39 cellular contexts compared by ENCODE assay signal in genomic region chr3:189486556-189486955, GRCh38.
"Had no signal": no experiment of that assay in that cellular context is flagged by ENCODE, and none has a peak within 500 bp of the region (broad histone marks: within the 10 kb centered on the region; RNA-seq: fewer than 3 reads in every experiment).

No MANE protein-coding gene starts in this region.

- H3K4me3 ChIP-seq: adrenal gland, body of pancreas, breast epithelium, cardiac muscle cell had no signal

- H3K27me3 Mint-ChIP-seq: activated B cell treated with CpG ODN at 0.5 μM for 24 hours; activated CD4-positive, alpha-beta memory T cell treated with anti-CD3 and anti-CD28 coated beads for 36 hours; activated CD4-positive, alpha-beta T cell treated with anti-CD3 and anti-CD28 coated beads, Interleukin-2, amount 10 ng/mL, durations not matched to agents 24 days and 14 days; activated CD8-positive, alpha-beta T cell treated with anti-CD3 and anti-CD28 coated beads for 36 hours; activated naive CD8-positive, alpha-beta T cell treated with anti-CD3 and anti-CD28 coated beads for 36 hours; activated T-helper 17 cell treated with anti-CD3 and anti-CD28 coated beads, Interleukin-2, amount 50 U/mL, for 72 hours; central memory CD8-positive, alpha-beta T cell had no signal

- H3K4me1 ChIP-seq: adrenal gland, body of pancreas, breast epithelium had no signal

- H3K9me3 Mint-ChIP-seq: activated B cell treated with CpG ODN at 0.5 μM for 24 hours; activated naive CD4-positive, alpha-beta T cell treated with anti-CD3 and anti-CD28 coated beads, Interleukin-2, amount 50 U/mL, for 72 hours; activated T-cell treated with anti-CD3 and anti-CD28 coated beads, Interleukin-2, amount 50 U/mL, for 4 hours; activated T-cell treated with anti-CD3 and anti-CD28 coated beads, Interleukin-2, amount 50 U/mL, for 72 hours; activated T-helper 1 cell treated with anti-CD3 and anti-CD28 coated beads, Interleukin-12 subunit alpha, Interleukin-12 subunit beta, Interleukin-2, Interleukin-4 antibody, amounts not matched to agents 30 ng/mL and 10 ng/mL and 1 ng/mL, durations not matched to agents 14 hours and 24 hours and 36 hours; activated T-helper 17 cell treated with anti-CD3 and anti-CD28 coated beads, Interleukin-2, amount 50 U/mL, for 72 hours; central memory CD8-positive, alpha-beta T cell had no signal

- H3K36me3 ChIP-seq: adrenal gland, brain microvascular endothelial cell, breast epithelium, cardiac muscle cell had no signal

- H3K36me3 Mint-ChIP-seq: activated CD4-positive, alpha-beta memory T cell treated with anti-CD3 and anti-CD28 coated beads for 36 hours; activated naive CD8-positive, alpha-beta T cell treated with anti-CD3 and anti-CD28 coated beads for 36 hours had no signal

- H3K27me3 ChIP-seq: adrenal gland, body of pancreas, brain microvascular endothelial cell, breast epithelium, cardiac muscle cell had no signal

- ATAC-seq: activated CD8-positive, alpha-beta T cell treated with anti-CD3 and anti-CD28 coated beads for 36 hours; activated naive CD4-positive, alpha-beta T cell treated with anti-CD3 and anti-CD28 coated beads, Interleukin-2, amount 50 U/mL, for 72 hours; activated T-cell treated with anti-CD3 and anti-CD28 coated beads, Interleukin-2, amount 50 U/mL, for 4 hours; activated T-cell treated with anti-CD3 and anti-CD28 coated beads, Interleukin-2, amount 50 U/mL, for 72 hours; activated T-helper 17 cell treated with anti-CD3 and anti-CD28 coated beads, Interleukin-2, amount 50 U/mL, for 72 hours; body of pancreas had no signal

- FAIRE-seq: astrocyte, TTC549 had no signal

- H3K27ac ChIP-seq: adrenal gland, body of pancreas, brain microvascular endothelial cell, breast epithelium, cardiac muscle cell, VCaP had no signal

- DNase-seq: activated B cell treated with CpG ODN at 0.5 μM for 24 hours; activated CD4-positive, alpha-beta memory T cell treated with anti-CD3 and anti-CD28 coated beads for 36 hours; activated CD4-positive, alpha-beta T cell treated with anti-CD3 and anti-CD28 coated beads for 4 hours; activated CD4-positive, alpha-beta T cell treated with anti-CD3 and anti-CD28 coated beads, Interleukin-2, amount 10 ng/mL, durations not matched to agents 24 days and 14 days; activated CD4-positive, alpha-beta T cell treated with anti-CD3 and anti-CD28 coated beads, Interleukin-2, amount 50 U/mL, for 1 hour; activated CD4-positive, alpha-beta T cell treated with anti-CD3 and anti-CD28 coated beads, Interleukin-2, amount 50 U/mL, for 4 hours; activated CD4-positive, CD25-positive, alpha-beta regulatory T cell treated with anti-CD3 and anti-CD28 coated beads, Interleukin-2, amount 50 U/mL, for 72 hours; activated CD8-positive, alpha-beta memory T cell treated with anti-CD3 and anti-CD28 coated beads, Interleukin-2, amount 50 U/mL, for 4 hours; activated CD8-positive, alpha-beta T cell treated with anti-CD3 and anti-CD28 coated beads for 36 hours; activated effector memory CD4-positive, alpha-beta T cell treated with anti-CD3 and anti-CD28 coated beads, Interleukin-2, amount 50 U/mL, for 16 hours; activated gamma-delta T cell treated with Interleukin-2 at 50 U/mL for 16 hours; activated naive CD4-positive, alpha-beta T cell; activated naive CD4-positive, alpha-beta T cell treated with anti-CD3 and anti-CD28 coated beads for 36 hours; activated naive CD4-positive, alpha-beta T cell treated with anti-CD3 and anti-CD28 coated beads, Interleukin-2, amount 50 U/mL, for 16 hours; activated naive CD8-positive, alpha-beta T cell treated with anti-CD3 and anti-CD28 coated beads for 36 hours; activated T-cell treated with anti-CD3 and anti-CD28 coated beads for 4 hours; activated T-cell treated with anti-CD3 and anti-CD28 coated beads, Interleukin-2, amount 50 U/mL, for 1 hour; activated T-cell treated with anti-CD3 and anti-CD28 coated beads, Interleukin-2, amount 50 U/mL, for 4 hours; activated T-cell treated with anti-CD3 and anti-CD28 coated beads, Interleukin-2, amount 50 U/mL, for 72 hours; adrenal gland; amniotic stem cell; aorta; body of pancreas; brain microvascular endothelial cell; caudate nucleus; cerebellar nuclear complex; T-helper 2 cell; T-helper 9 cell had no signal

- H3K4me3 Mint-ChIP-seq: activated B cell treated with CpG ODN at 0.5 μM for 24 hours; activated CD4-positive, alpha-beta memory T cell treated with anti-CD3 and anti-CD28 coated beads for 36 hours; activated CD4-positive, alpha-beta T cell treated with anti-CD3 and anti-CD28 coated beads, Interleukin-2, amount 10 ng/mL, durations not matched to agents 24 days and 14 days; activated CD8-positive, alpha-beta T cell treated with anti-CD3 and anti-CD28 coated beads for 36 hours; activated naive CD4-positive, alpha-beta T cell treated with anti-CD3 and anti-CD28 coated beads for 36 hours; activated naive CD8-positive, alpha-beta T cell treated with anti-CD3 and anti-CD28 coated beads for 36 hours; activated T-cell treated with anti-CD3 and anti-CD28 coated beads, Interleukin-2, amount 50 U/mL, for 4 hours; activated T-cell treated with anti-CD3 and anti-CD28 coated beads, Interleukin-2, amount 50 U/mL, for 72 hours; activated T-helper 1 cell treated with anti-CD3 and anti-CD28 coated beads, Interleukin-12 subunit alpha, Interleukin-12 subunit beta, Interleukin-2, Interleukin-4 antibody, amounts not matched to agents 30 ng/mL and 10 ng/mL and 1 ng/mL, durations not matched to agents 14 hours and 24 hours and 36 hours; activated T-helper 17 cell treated with anti-CD3 and anti-CD28 coated beads, Interleukin-2, amount 50 U/mL, for 72 hours; central memory CD8-positive, alpha-beta T cell; T-helper 1 cell treated with Interleukin-12 subunit alpha and Interleukin-12 subunit beta and Interleukin-4 antibody, amounts not matched to agents 30 μg/mL and 1 μg/mL, for 36 hours; T-helper 2 cell treated with Interferon-gamma antibody and Interleukin-4, amounts not matched to agents 5 μg/mL and 100 μg/mL, for 36 hours had no signal

- H3K4me1 Mint-ChIP-seq: activated B cell treated with CpG ODN at 0.5 μM for 24 hours; activated T-helper 17 cell treated with anti-CD3 and anti-CD28 coated beads, Interleukin-2, amount 50 U/mL, for 72 hours; central memory CD8-positive, alpha-beta T cell had no signal

- H3K27ac Mint-ChIP-seq: activated B cell treated with CpG ODN at 0.5 μM for 24 hours; activated CD4-positive, alpha-beta memory T cell treated with anti-CD3 and anti-CD28 coated beads for 36 hours; activated CD4-positive, alpha-beta T cell treated with anti-CD3 and anti-CD28 coated beads, Interleukin-2, amount 10 ng/mL, durations not matched to agents 24 days and 14 days; activated CD8-positive, alpha-beta T cell treated with anti-CD3 and anti-CD28 coated beads for 36 hours; activated naive CD4-positive, alpha-beta T cell treated with anti-CD3 and anti-CD28 coated beads for 36 hours; activated naive CD4-positive, alpha-beta T cell treated with anti-CD3 and anti-CD28 coated beads, Interleukin-2, amount 50 U/mL, for 72 hours; activated naive CD8-positive, alpha-beta T cell treated with anti-CD3 and anti-CD28 coated beads for 36 hours; activated T-cell treated with anti-CD3 and anti-CD28 coated beads, Interleukin-2, amount 50 U/mL, for 72 hours; activated T-helper 1 cell treated with anti-CD3 and anti-CD28 coated beads, Interleukin-12 subunit alpha, Interleukin-12 subunit beta, Interleukin-2, Interleukin-4 antibody, amounts not matched to agents 30 ng/mL and 10 ng/mL and 1 ng/mL, durations not matched to agents 14 hours and 24 hours and 36 hours; activated T-helper 17 cell treated with anti-CD3 and anti-CD28 coated beads, Interleukin-2, amount 50 U/mL, for 72 hours; T-helper 1 cell treated with Interleukin-12 subunit alpha and Interleukin-12 subunit beta and Interleukin-4 antibody, amounts not matched to agents 30 μg/mL and 1 μg/mL, for 36 hours; T-helper 2 cell treated with Interferon-gamma antibody and Interleukin-4, amounts not matched to agents 5 μg/mL and 100 μg/mL, for 36 hours had no signal

- H3K9me3 ChIP-seq: adrenal gland, body of pancreas, breast epithelium had no signal
